In genomic region chr19:10502524-10503001, GRCh38 we compare ENCODE assay signal across 8 cellular contexts. TPM values are rescaled to one million over a fixed set of nuclear protein-coding genes. Genes with fewer than 3 reads are reported as not detected.
DNase-seq lines count a peak whose midpoint lies in the region; ATAC-seq and TF ChIP-seq lines count a peak whose summit lies in the region.

No MANE protein-coding gene starts in this region.

- no peaks in the 10 kb centered on the region for H3K27me3 Mint-ChIP-seq in T-helper 1 cell treated with Interleukin-12 subunit alpha and Interleukin-12 subunit beta and Interleukin-4 antibody, amounts not matched to agents 30 μg/mL and 1 μg/mL, for 36 hours (ENCODE audit: low read depth)

- DNase-seq in NCI-H146 treated with DMSO at 0.1 percent for 48 hours (lab: John Stamatoyannopoulos, UW; ENCODE audit: unreplicated experiment) (peak; percentile 87), amniotic stem cell (lab: John Stamatoyannopoulos, UW) (peak; percentile 59), left ventricle myocardium superior (peak; percentile 98), psoas muscle (peak; percentile 95 to 97), ureter (ENCODE audit: low spot score) (peak; percentile 94)

- H3K27me3 ChIP-seq in psoas muscle (ENCODE audit: insufficient read depth in 3 of 3, low read length in 2 of 3), result no peaks in the 10 kb centered on the region

- H3K9me3 Mint-ChIP-seq in T-helper 1 cell treated with Interleukin-12 subunit alpha and Interleukin-12 subunit beta and Interleukin-4 antibody, amounts not matched to agents 30 μg/mL and 1 μg/mL, for 36 hours, result no peaks in the 10 kb centered on the region

- H3K4me1 Mint-ChIP-seq in T-helper 1 cell treated with Interleukin-12 subunit alpha and Interleukin-12 subunit beta and Interleukin-4 antibody, amounts not matched to agents 30 μg/mL and 1 μg/mL, for 36 hours (ENCODE audit: low read depth), result peaks cover 33% of the 10 kb centered on the region

- peaks cover 0 to 25% of the 10 kb centered on the region in 2 donors for H3K36me3 ChIP-seq in psoas muscle (ENCODE audit: insufficient read depth in 1 of 2, low read depth in 1 of 2)

- peaks cover 15% of the 10 kb centered on the region for H3K36me3 Mint-ChIP-seq in T-helper 1 cell treated with Interleukin-12 subunit alpha and Interleukin-12 subunit beta and Interleukin-4 antibody, amounts not matched to agents 30 μg/mL and 1 μg/mL, for 36 hours (ENCODE audit: low read depth)

- ATAC-seq in GM18498 (IDR thresholded peaks at IDR 0.05; ENCODE audit: unreplicated experiment) (peak; percentile 81), HG02870 (IDR thresholded peaks at IDR 0.05; ENCODE audit: unreplicated experiment) (peak; percentile 87), left ventricle myocardium superior (peak; percentile 95), psoas muscle (peak; percentile 89 to 95 (median 94))

- 0 to 1% (median 0%) methylated on average over 46 to 65 of the region's 65 CpGs for WGBS in psoas muscle, 3 donors

- H3K4me3 ChIP-seq in psoas muscle, result peak overlapping the region; percentile 90

- no peaks in the 10 kb centered on the region for H3K9me3 ChIP-seq in psoas muscle

- TF ChIP-seq CTCF in psoas muscle (IDR thresholded peaks at IDR 0.05), result no peak

- H3K4me1 ChIP-seq in psoas muscle, result peaks cover 32% of the 10 kb centered on the region

- peak overlapping the region; percentile 98 for H3K27ac ChIP-seq in psoas muscle

- H3K4me3 Mint-ChIP-seq in T-helper 1 cell treated with Interleukin-12 subunit alpha and Interleukin-12 subunit beta and Interleukin-4 antibody, amounts not matched to agents 30 μg/mL and 1 μg/mL, for 36 hours, result peak overlapping the region; percentile 90

- intact Hi-C loops in left ventricle myocardium superior (cut with micrococcal nuclease), result no loop called here
- intact Hi-C loops in psoas muscle (cut with DNase I), result loop anchor here in 1 of 2 donors (5.0 kb wide), 1 partner anchor 65 kb away; the partner anchor contains the start of genes CDKN2D and KRI1

- peak overlapping the region; percentile 91 for H3K27ac Mint-ChIP-seq in T-helper 1 cell treated with Interleukin-12 subunit alpha and Interleukin-12 subunit beta and Interleukin-4 antibody, amounts not matched to agents 30 μg/mL and 1 μg/mL, for 36 hours

RNA-seq across cellular contexts. Expression of gene KEAP1, which starts 0.6 kb away (rescaled TPM):
- total RNA-seq in left ventricle myocardium superior, result 87.7 TPM
- 100 to 1,000 TPM; 109 to 208 (median 169) TPM for total RNA-seq in psoas muscle
- polyA plus RNA-seq in psoas muscle, result 100 to 1,000 TPM; 154 to 242 (median 205) TPM
- 52.6 TPM for total RNA-seq in ureter

RNA-seq across cellular contexts. Expression of gene S1PR5, which starts 14.7 kb away (rescaled TPM):
- total RNA-seq in left ventricle myocardium superior, result not detected
- total RNA-seq in psoas muscle, result under 1 TPM; 0.15 to 0.30 (median 0.17) TPM
- under 1 TPM; 0.07 to 0.12 (median 0.08) TPM for polyA plus RNA-seq in psoas muscle
- 4.6 TPM for total RNA-seq in ureter

RNA-seq across cellular contexts. Expression of gene ATG4D, which starts 41.1 kb away (rescaled TPM):
- total RNA-seq in left ventricle myocardium superior (61.4 TPM), psoas muscle (10 to 100 TPM; 42.5 to 71.8 (median 60.8) TPM), ureter (36.7 TPM)
- polyA plus RNA-seq in psoas muscle, result 10 to 100 TPM; 49.3 to 95.7 (median 72.8) TPM

Comparison
In these comparisons a context has a peak if more than half of its experiments do, and no peak if none do; other contexts are left out.
1. Peak in every context shown above with its lines: DNase-seq, ATAC-seq, H3K4me3 ChIP-seq and H3K27ac ChIP-seq.